ENCODE assay signal across 8 cellular contexts in the genomic region with DNA sequence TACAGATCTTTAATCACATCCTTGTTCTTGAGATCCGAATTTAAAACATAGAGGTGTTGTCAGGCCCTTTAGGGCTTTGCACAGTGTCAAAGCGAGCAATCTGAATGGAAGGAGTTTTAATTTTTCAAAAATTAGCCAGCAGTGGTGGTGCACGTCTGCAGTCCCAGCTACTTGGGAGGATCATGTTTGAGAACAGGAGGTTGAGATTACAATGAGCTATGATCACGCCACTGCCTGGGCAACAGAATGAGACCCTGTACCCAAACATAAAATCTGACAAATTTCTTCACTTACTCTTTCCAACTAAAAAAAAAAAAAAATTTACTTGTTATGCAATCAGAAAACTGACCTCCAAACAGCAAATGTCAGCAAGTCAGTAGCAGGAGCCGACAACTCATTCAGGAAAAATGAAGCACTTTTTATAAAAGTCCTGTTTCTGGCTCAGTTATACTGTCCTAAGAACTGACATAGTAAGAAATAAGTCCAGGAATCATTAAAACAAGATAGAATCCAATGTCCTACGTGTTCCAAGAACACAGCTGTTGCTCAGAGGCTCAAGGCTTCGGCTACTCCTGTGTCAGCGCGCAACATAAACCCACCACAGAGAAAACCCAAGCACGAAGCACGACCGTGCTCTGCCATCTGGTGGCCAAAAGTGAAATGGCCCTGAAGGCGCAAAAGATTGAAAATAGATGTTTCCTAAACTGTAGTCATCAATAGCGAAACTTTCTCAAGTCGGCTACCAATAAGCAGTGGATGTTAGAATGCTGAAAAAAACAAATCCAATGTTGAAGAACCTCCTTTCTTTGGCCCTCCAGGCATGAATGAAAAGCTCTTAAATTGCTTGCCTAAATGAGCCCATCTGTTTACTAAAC.
DNase-seq lines count a peak whose midpoint lies in the region; ATAC-seq and TF ChIP-seq lines count a peak whose summit lies in the region.

No MANE protein-coding gene starts in this region.

- peaks cover 2% of the 10 kb centered on the region for H3K4me1 Mint-ChIP-seq in activated CD4-positive, alpha-beta T cell treated with anti-CD3 and anti-CD28 coated beads for 36 hours

- H3K4me3 ChIP-seq in AG10803 (ENCODE audit: low read length) (peak overlapping the region; percentile 32), colonic mucosa (no peak overlapping the region), lower lobe of right lung (no peak overlapping the region)

- H3K36me3 ChIP-seq in colonic mucosa (no peaks in the 10 kb centered on the region), lower lobe of right lung (no peaks in the 10 kb centered on the region)

- H3K27ac ChIP-seq in colonic mucosa, result no peak overlapping the region
- no peak overlapping the region for H3K27ac ChIP-seq in lower lobe of right lung

- peak; percentile 98 for TF ChIP-seq CTCF in AG10803 (conservative IDR thresholded peaks at IDR 0.05; ENCODE audit: low read length)
- TF ChIP-seq CTCF in colonic mucosa (IDR thresholded peaks at IDR 0.05), result peak; percentile 94
- peak; percentile 96 for TF ChIP-seq CTCF in lower lobe of right lung (IDR thresholded peaks at IDR 0.05)

- H3K9me3 ChIP-seq in colonic mucosa (no peaks in the 10 kb centered on the region), lower lobe of right lung (no peaks in the 10 kb centered on the region)

- ATAC-seq in GM18519 (IDR thresholded peaks at IDR 0.05; ENCODE audit: low FRiP score, unreplicated experiment) (peak; percentile 80), HG03045 (IDR thresholded peaks at IDR 0.05; ENCODE audit: unreplicated experiment) (peak; percentile 77), lower lobe of right lung (peak; percentile 81 to 86)
- peak; percentile 77 for ATAC-seq in activated CD4-positive, alpha-beta T cell treated with anti-CD3 and anti-CD28 coated beads for 36 hours

- H3K4me3 Mint-ChIP-seq in activated CD4-positive, alpha-beta T cell treated with anti-CD3 and anti-CD28 coated beads for 36 hours, result no peak overlapping the region

- H3K27me3 ChIP-seq in colonic mucosa (no peaks in the 10 kb centered on the region), lower lobe of right lung (ENCODE audit: low read depth) (no peaks in the 10 kb centered on the region)

- intact Hi-C loops in activated CD4-positive, alpha-beta T cell treated with anti-CD3 and anti-CD28 coated beads for 36 hours (cut with DNase I, micrococcal nuclease), result loop anchor here (2.0 to 5.0 kb wide), 4 partner anchors 45 to 1621 kb away; no protein-coding TSS in a partner anchor
- intact Hi-C loops in colonic mucosa (cut with DNase I), result no loop called here
- intact Hi-C loops in lower lobe of right lung (cut with DNase I), result no loop called here

- no peak overlapping the region for H3K9ac ChIP-seq in colonic mucosa (ENCODE audit: low read depth in 2 of 2, low read length in 2 of 2)

- peaks cover 10% of the 10 kb centered on the region for H3K27me3 Mint-ChIP-seq in activated CD4-positive, alpha-beta T cell treated with anti-CD3 and anti-CD28 coated beads for 36 hours

- no peak overlapping the region for H3K27ac Mint-ChIP-seq in activated CD4-positive, alpha-beta T cell treated with anti-CD3 and anti-CD28 coated beads for 36 hours

- H3K36me3 Mint-ChIP-seq in activated CD4-positive, alpha-beta T cell treated with anti-CD3 and anti-CD28 coated beads for 36 hours (ENCODE audit: low read depth), result no peaks in the 10 kb centered on the region

- DNase-seq in AG10803 (ENCODE audit: low read depth), result peak; percentile 78
- peak; percentile 6 for DNase-seq in NCI-H226
- peak; percentile 76 for DNase-seq in activated CD4-positive, alpha-beta T cell treated with anti-CD3 and anti-CD28 coated beads for 36 hours
- DNase-seq in colonic mucosa, result peak; percentile 75
- peak; percentile 59 for DNase-seq in lower lobe of right lung
- DNase-seq in stimulated activated CD8-positive, alpha-beta memory T cell treated with anti-CD3 and anti-CD28 coated beads, Interleukin-12 subunit alpha, Interleukin-12 subunit beta, amount 100 ng/mL, for 1 hour (ENCODE audit: low read depth), result peak; percentile 42

- H3K4me1 ChIP-seq in colonic mucosa (peaks cover 4% of the 10 kb centered on the region), lower lobe of right lung (peaks cover 22% of the 10 kb centered on the region)

- CTCF ChIA-PET in activated CD4-positive, alpha-beta T cell treated with anti-CD3 and anti-CD28 coated beads for 36 hours (lab: Charles Lee), result interaction anchor here (0.5 to 2.8 kb wide), 12 partner anchors 8 to 170 kb away, joined by 3 to 9 read pairs (median 3); no protein-coding TSS in a partner anchor

- POLR2A ChIA-PET in activated CD4-positive, alpha-beta T cell treated with anti-CD3 and anti-CD28 coated beads for 36 hours (lab: Charles Lee), result no interaction called here

- H3K9me3 Mint-ChIP-seq in activated CD4-positive, alpha-beta T cell treated with anti-CD3 and anti-CD28 coated beads for 36 hours (ENCODE audit: low read depth), result peaks cover 4% of the 10 kb centered on the region

Comparison
In these comparisons a context has a peak if more than half of its experiments do, and no peak if none do; other contexts are left out.
1. DNase-seq: peak in every context shown above with its lines; median percentile 78 in AG10803; 76 in activated CD4-positive, alpha-beta T cell treated with anti-CD3 and anti-CD28 coated beads for 36 hours; 75 in colonic mucosa; 59 in lower lobe of right lung; 42 in stimulated activated CD8-positive, alpha-beta memory T cell treated with anti-CD3 and anti-CD28 coated beads, Interleukin-12 subunit alpha, Interleukin-12 subunit beta, amount 100 ng/mL, for 1 hour; 6 in NCI-H226.
2. intact Hi-C loops: an anchor here in activated CD4-positive, alpha-beta T cell treated with anti-CD3 and anti-CD28 coated beads for 36 hours (2.0 to 5.0 kb wide); none called in colonic mucosa and lower lobe of right lung.